Comparison of ENCODE assay signal across 14 cellular contexts in the genomic region with DNA sequence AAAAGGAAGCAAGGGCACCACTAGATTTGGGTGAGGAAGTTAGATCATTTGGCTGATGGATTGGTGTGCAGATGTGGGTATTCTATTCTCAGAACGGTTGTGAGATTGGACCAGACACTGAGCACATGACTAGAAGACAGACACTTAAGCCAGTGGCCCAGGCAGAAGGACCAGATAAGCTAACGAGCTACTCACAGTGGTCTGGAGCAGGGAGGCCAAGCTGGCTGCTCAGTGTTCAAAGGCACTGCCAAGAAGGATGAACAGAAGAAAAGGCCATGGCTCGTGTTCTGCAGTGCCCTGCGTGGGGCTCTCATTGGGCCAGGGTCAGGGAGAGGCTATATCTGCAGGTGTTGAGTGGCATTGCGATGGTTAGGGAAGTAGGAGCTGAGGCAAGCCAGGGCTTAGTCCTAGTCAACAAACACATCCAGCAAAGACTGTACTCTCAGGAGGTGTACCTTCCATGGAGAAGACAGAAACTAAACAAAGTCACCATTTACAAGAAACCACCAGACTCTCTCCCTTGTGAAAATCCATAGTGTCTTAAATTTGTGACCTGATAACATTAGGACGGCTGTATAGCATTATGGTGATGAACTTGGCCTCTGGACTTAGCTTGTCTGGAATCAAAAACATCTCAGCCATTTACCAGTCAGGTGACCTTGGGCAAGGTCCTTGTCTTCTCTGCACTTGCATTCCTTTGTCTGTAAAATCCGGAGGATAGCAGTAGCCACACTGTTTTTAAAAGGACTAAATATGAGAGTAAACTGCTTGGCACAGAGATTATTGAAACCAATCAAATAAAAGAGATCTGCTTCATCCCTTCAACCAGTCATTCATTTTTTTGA.
DNase-seq lines count a peak whose midpoint lies in the region; ATAC-seq and TF ChIP-seq lines count a peak whose summit lies in the region.
"Had no signal": no experiment of that assay in that cellular context is flagged by ENCODE, and none has a peak within 500 bp of the region (broad histone marks: within the 10 kb centered on the region; RNA-seq: fewer than 3 reads in every experiment).

No MANE protein-coding gene starts in this region.

- no peak overlapping the region for H3K27ac ChIP-seq in right atrium auricular region
- H3K27ac ChIP-seq in hepatocyte = peak overlapping the region; percentile 3
- H3K27ac ChIP-seq in spleen = no peak overlapping the region
- H3K27ac ChIP-seq: HL-60 had no signal

- intact Hi-C loops in Right ventricle myocardium superior (cut with DNase I) (no loop called here), spleen (cut with DNase I; ENCODE audit: low total_unique reads) (no loop called here)

- no peak overlapping the region for H2AFZ ChIP-seq in hepatocyte

- no peak overlapping the region for H3K4me2 ChIP-seq in hepatocyte

- ATAC-seq in Right ventricle myocardium superior (ENCODE audit: poor library complexity) (peak; percentile 57), esophagus mucosa (peak; percentile 39), HG02610 (IDR thresholded peaks at IDR 0.05; ENCODE audit: unreplicated experiment) (no peak)

- H3K79me2 ChIP-seq in hepatocyte = no peaks in the 10 kb centered on the region

- WGBS in hepatocyte (ENCODE audit: low lambda C conversion rate, missing lambda C conversion rate) = 69% methylated on average over 7 of the region's 7 CpGs
- WGBS in spleen, 5 donors = 63 to 76% (median 71%) methylated on average over 7 of the region's 7 CpGs

- H3K36me3 ChIP-seq in right atrium auricular region (no peaks in the 10 kb centered on the region), hepatocyte (replicated peaks; ENCODE audit: insufficient read depth, low read depth) (no peaks in the 10 kb centered on the region), spleen (no peaks in the 10 kb centered on the region)
- H3K36me3 ChIP-seq: HAP-1 had no signal

- no peak for TF ChIP-seq POLR2A in spleen (IDR thresholded peaks at IDR 0.05)

- DNase-seq in Right ventricle myocardium superior (no peak), right atrium auricular region (ENCODE audit: low spot score) (no peak), hepatocyte (ENCODE audit: low spot score) (no peak), spleen (no peak), activated gamma-delta T cell treated with Interleukin-2 at 50 U/mL for 16 hours (no peak)
- DNase-seq: ACHN; C1 segment of cervical spinal cord; Calu3; CD4-positive, alpha-beta T cell; DMS 273 treated with DMSO at 0.1 percent for 48 hours had no signal

- H3K9me2 ChIP-seq in hepatocyte (replicated peaks; ENCODE audit: insufficient read depth) = no peaks in the 10 kb centered on the region

- H3K4me3 ChIP-seq in right atrium auricular region (no peak overlapping the region), hepatocyte (no peak overlapping the region), spleen (no peak overlapping the region)
- H3K4me3 ChIP-seq: HAP-1 had no signal

- H4K20me1 ChIP-seq in hepatocyte (ENCODE audit: insufficient read depth, poor library complexity, severe bottlenecking) = no peaks in the 10 kb centered on the region

- H3K27me3 ChIP-seq in right atrium auricular region (no peaks in the 10 kb centered on the region), hepatocyte (no peaks in the 10 kb centered on the region), spleen (replicated peaks in 1 of 7) (no peaks in the 10 kb centered on the region)

- TF ChIP-seq CTCF in right atrium auricular region (IDR thresholded peaks at IDR 0.05) = no peak
- no peak for TF ChIP-seq CTCF in hepatocyte (IDR thresholded peaks at IDR 0.05; ENCODE audit: poor library complexity)
- TF ChIP-seq CTCF in spleen (IDR thresholded peaks at IDR 0.05 in 8 of 11, conservative IDR thresholded peaks at IDR 0.05 in 3 of 11) = no peak

- H3K4me1 ChIP-seq in right atrium auricular region (no peaks in the 10 kb centered on the region), hepatocyte (ENCODE audit: insufficient read depth) (no peaks in the 10 kb centered on the region), spleen (no peaks in the 10 kb centered on the region)
- H3K4me1 ChIP-seq: HAP-1 had no signal

- no peaks in the 10 kb centered on the region for H3K9me3 ChIP-seq in right atrium auricular region
- no peaks in the 10 kb centered on the region for H3K9me3 ChIP-seq in hepatocyte (ENCODE audit: low read depth)
- no peaks in the 10 kb centered on the region for H3K9me3 ChIP-seq in spleen
- H3K9me3 ChIP-seq: HAP-1 had no signal
